Comparison of ENCODE assay signal across 28 cellular contexts in genomic region chr7:40400525-40400924, GRCh38.
"Had no signal": no experiment of that assay in that cellular context is flagged by ENCODE, and none has a peak within 500 bp of the region (broad histone marks: within the 10 kb centered on the region; RNA-seq: fewer than 3 reads in every experiment).

No MANE protein-coding gene starts in this region.

- H3K9me3 ChIP-seq: adrenal gland, gastrocnemius medialis had no signal

- H3K36me3 ChIP-seq: adrenal gland, breast epithelium, gastrocnemius medialis, heart right ventricle, WERI-Rb-1 had no signal

- H3K27me3 ChIP-seq: adrenal gland, breast epithelium, dorsolateral prefrontal cortex, gastrocnemius medialis, heart right ventricle had no signal

- H3K4me3 ChIP-seq: adrenal gland, breast epithelium, coronary artery, dorsolateral prefrontal cortex, gastrocnemius medialis, heart right ventricle had no signal

- ATAC-seq: activated CD4-positive, CD25-positive, alpha-beta regulatory T cell treated with anti-CD3 and anti-CD28 coated beads, Interleukin-2, amount 50 U/mL, for 24 hours; activated CD8-positive, alpha-beta T cell treated with anti-CD3 and anti-CD28 coated beads for 36 hours; activated naive CD8-positive, alpha-beta T cell treated with anti-CD3 and anti-CD28 coated beads, Interleukin-2, amount 50 U/mL, for 24 hours; esophagus mucosa; foreskin keratinocyte; gastrocnemius medialis; heart right ventricle; T-helper 17 cell had no signal

- H3K4me1 ChIP-seq: adrenal gland, breast epithelium, foreskin keratinocyte, gastrocnemius medialis had no signal

- DNase-seq: activated B cell treated with CpG ODN at 0.5 μM for 24 hours; activated CD4-positive, alpha-beta T cell treated with anti-CD3 and anti-CD28 coated beads for 48 hours; activated CD4-positive, alpha-beta T cell treated with anti-CD3 and anti-CD28 coated beads, Interleukin-2, amount 50 U/mL, for 1 hour; activated CD4-positive, alpha-beta T cell treated with anti-CD3 and anti-CD28 coated beads, Interleukin-2, amount 50 U/mL, for 48 hours; activated CD8-positive, alpha-beta memory T cell treated with anti-CD3 and anti-CD28 coated beads for 24 hours; activated CD8-positive, alpha-beta T cell treated with anti-CD3 and anti-CD28 coated beads for 36 hours; activated effector memory CD4-positive, alpha-beta T cell treated with anti-CD3 and anti-CD28 coated beads, Interleukin-2, amount 50 U/mL, for 16 hours; activated naive CD4-positive, alpha-beta T cell treated with anti-CD3 and anti-CD28 coated beads for 36 hours; activated naive CD8-positive, alpha-beta T cell treated with anti-CD3 and anti-CD28 coated beads for 36 hours; activated naive CD8-positive, alpha-beta T cell treated with anti-CD3 and anti-CD28 coated beads, Interleukin-2, amount 50 U/mL, for 24 hours; activated T-cell treated with anti-CD3 and anti-CD28 coated beads, Interleukin-2, amount 50 U/mL, for 48 hours; adrenal gland; amygdala; dorsolateral prefrontal cortex; effector memory CD4-positive, alpha-beta T cell; endodermal cell; foreskin keratinocyte; gastrocnemius medialis; glutamatergic neuron; heart right ventricle; T-helper 1 cell; T-helper 17 cell; T1000; WERI-Rb-1 had no signal

- H3K27ac ChIP-seq: adrenal gland, breast epithelium, dorsolateral prefrontal cortex, foreskin keratinocyte, gastrocnemius medialis, heart right ventricle, WERI-Rb-1 had no signal
